Comparison of ENCODE assay signal across 1 cellular context in the genomic region with DNA sequence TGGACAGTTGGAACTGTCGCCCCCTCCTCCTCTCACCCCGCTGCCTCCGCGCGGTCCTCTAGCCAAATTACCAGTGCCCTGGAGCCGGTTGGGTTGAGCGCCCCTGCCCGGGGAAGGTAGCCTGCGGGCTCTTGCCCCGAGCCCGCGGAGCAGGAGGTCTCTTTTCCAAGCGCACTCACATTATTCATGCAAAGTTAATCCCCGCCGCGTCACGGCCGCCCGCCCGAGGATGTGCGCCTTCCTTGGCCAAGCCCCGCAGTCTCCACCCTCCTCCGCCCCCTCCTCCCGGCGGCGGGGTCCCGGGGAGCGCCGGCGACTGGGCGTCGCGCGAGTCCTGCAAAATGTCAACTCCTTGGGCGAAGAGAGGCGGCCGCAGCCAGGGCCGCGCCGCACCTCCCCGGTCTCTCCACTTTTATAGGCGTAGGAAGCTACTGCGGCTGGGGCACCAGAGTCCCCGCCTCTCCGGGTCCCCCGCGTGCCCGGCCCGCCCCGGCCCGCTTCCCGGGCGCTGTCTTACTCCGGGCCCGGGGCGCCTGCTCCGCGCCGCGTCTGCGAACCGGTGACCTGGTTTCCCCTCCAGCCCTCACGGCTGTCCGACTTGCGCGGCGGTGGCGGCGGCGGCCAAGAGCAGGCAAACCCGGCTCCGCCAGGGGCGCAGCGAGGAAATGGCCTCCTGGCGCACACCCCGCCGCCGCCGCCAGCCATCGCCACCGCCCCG.
TF ChIP-seq lines count a peak whose summit lies in the region.

A gene (minus strand): TSS at position 235 of the 718 bp plus-strand sequence.

TF ChIP-seq in K562, 482 proteins besides CTCF, POLR2A, EP300 and RAD21 (continued from another document and continues in another):
- TF ChIP-seq, protein P1, sequence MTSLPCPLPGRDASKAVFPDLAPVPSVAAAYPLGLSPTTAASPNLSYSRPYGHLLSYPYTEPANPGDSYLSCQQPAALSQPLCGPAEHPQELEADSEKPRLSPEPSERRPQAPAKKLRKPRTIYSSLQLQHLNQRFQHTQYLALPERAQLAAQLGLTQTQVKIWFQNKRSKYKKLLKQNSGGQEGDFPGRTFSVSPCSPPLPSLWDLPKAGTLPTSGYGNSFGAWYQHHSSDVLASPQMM (CRISPR knock-in tag; IDR thresholded peaks at IDR 0.05) = no peak
- TF ChIP-seq ZKSCAN3 (CRISPR knock-in tag; IDR thresholded peaks at IDR 0.05) (no peak), PHF20 (IDR thresholded peaks at IDR 0.05; ENCODE audit: partially characterized antibody) (peak; percentile 26), SMAD3 (CRISPR knock-in tag; conservative IDR thresholded peaks at IDR 0.05) (no peak), SMARCA5 (IDR thresholded peaks at IDR 0.05) (no peak), MYC (IDR thresholded peaks at IDR 0.05; ENCODE audit: low read depth, low read length) (no peak), MYC (CRISPR knock-in tag; IDR thresholded peaks at IDR 0.05; ENCODE audit: borderline replicate concordance, low read depth) (no peak), TRIM28 (IDR thresholded peaks at IDR 0.05) (no peak), ERF (CRISPR knock-in tag; IDR thresholded peaks at IDR 0.05) (no peak), NCOA6 (IDR thresholded peaks at IDR 0.05) (no peak), SMARCB1 (IDR thresholded peaks at IDR 0.05; ENCODE audit: insufficient read length, low read depth) (no peak), ILF3 (IDR thresholded peaks at IDR 0.05; ENCODE audit: borderline replicate concordance) (no peak), ZNF589 (CRISPR knock-in tag; IDR thresholded peaks at IDR 0.05; ENCODE audit: low read depth) (0 out of 2 replicates have a peak, but pooled peaks have one; percentile 25), NR1H2 (CRISPR knock-in tag; IDR thresholded peaks at IDR 0.05) (no peak), HMG20A (CRISPR knock-in tag; conservative IDR thresholded peaks at IDR 0.05) (no peak), RAD51 (IDR thresholded peaks at IDR 0.05; ENCODE audit: borderline replicate concordance, low read depth) (no peak), SMAD1 (IDR thresholded peaks at IDR 0.05; ENCODE audit: low read depth, low read length, partially characterized antibody) (no peak), GTF2A2 (tag; IDR thresholded peaks at IDR 0.05) (no peak), STAT5A (IDR thresholded peaks at IDR 0.05; ENCODE audit: borderline replicate concordance, low read length) (no peak), HNRNPUL1 (IDR thresholded peaks at IDR 0.05; ENCODE audit: low read length) (no peak), MTA3 (IDR thresholded peaks at IDR 0.05; ENCODE audit: borderline replicate concordance) (no peak), DACH1 (IDR thresholded peaks at IDR 0.05; ENCODE audit: partially characterized antibody) (no peak), CEBPB (tag; IDR thresholded peaks at IDR 0.05) (no peak), NONO (IDR thresholded peaks at IDR 0.05; ENCODE audit: low read depth in 2 of 2, low read length in 1 of 2) (peak; percentile 60 to 93; a peak in 3 of 4 replicates), CHD2 (IDR thresholded peaks at IDR 0.05; ENCODE audit: low read depth, low read length) (no peak), ZNF184 (CRISPR knock-in tag; IDR thresholded peaks at IDR 0.05) (no peak), ZNF79 (CRISPR knock-in tag; IDR thresholded peaks at IDR 0.05; ENCODE audit: low read depth) (no peak), THRAP3 (IDR thresholded peaks at IDR 0.05; ENCODE audit: borderline replicate concordance) (no peak), LCOR (CRISPR knock-in tag; IDR thresholded peaks at IDR 0.05) (0 out of 2 replicates have a peak, but pooled peaks have one; percentile 51), SRSF1 (IDR thresholded peaks at IDR 0.05; ENCODE audit: low read depth, low read length) (no peak; the same call in 1 of the 2 replicates), TGIF2 (CRISPR knock-in tag; IDR thresholded peaks at IDR 0.05) (0 out of 2 replicates have a peak, but pooled peaks have one; percentile 46), PURB (CRISPR knock-in tag; IDR thresholded peaks at IDR 0.05; ENCODE audit: low read depth) (no peak), ATF7 (IDR thresholded peaks at IDR 0.05) (no peak), KDM2B (CRISPR knock-in tag; IDR thresholded peaks at IDR 0.05) (0 out of 2 replicates have a peak, but pooled peaks have one; percentile 14), CBFB (CRISPR knock-in tag; IDR thresholded peaks at IDR 0.05) (no peak), MCM3 (IDR thresholded peaks at IDR 0.05) (no peak), BRD9 (IDR thresholded peaks at IDR 0.05; ENCODE audit: low read depth, partially characterized antibody) (no peak), TEAD1 (CRISPR knock-in tag; IDR thresholded peaks at IDR 0.05) (0 out of 4 replicates have a peak, but pooled peaks of 1 of the 2 experiments have one; percentile 16), ZNF143 (CRISPR knock-in tag; IDR thresholded peaks at IDR 0.05) (no peak), TBL1XR1 (IDR thresholded peaks at IDR 0.05; ENCODE audit: low read length in 2 of 2) (0 out of 4 replicates have a peak, but pooled peaks of 1 of the 2 experiments have one; percentile 53), ZFP1 (CRISPR knock-in tag; IDR thresholded peaks at IDR 0.05) (no peak), RBM39 (optimal IDR thresholded peaks at IDR 0.05; ENCODE audit: low read depth, low read length) (peak; percentile 49), ARNT (IDR thresholded peaks at IDR 0.05) (no peak), PCBP2 (IDR thresholded peaks at IDR 0.05; ENCODE audit: low read depth, low read length, poor library complexity, severe bottlenecking) (peak; percentile 29), POLR2AphosphoS2 (IDR thresholded peaks at IDR 0.05; ENCODE audit: low read length) (no peak), ZNF217 (CRISPR knock-in tag; IDR thresholded peaks at IDR 0.05) (no peak), JUN (IDR thresholded peaks at IDR 0.05; ENCODE audit: borderline replicate concordance, low read depth, low read length) (no peak), JUN (CRISPR knock-in tag; IDR thresholded peaks at IDR 0.05; ENCODE audit: borderline replicate concordance) (no peak), CHCHD3 (CRISPR knock-in tag; IDR thresholded peaks at IDR 0.05) (no peak), HNRNPK (IDR thresholded peaks at IDR 0.05; ENCODE audit: low read depth, low read length, poor library complexity, severe bottlenecking) (peak; percentile 27), OTX1 (CRISPR knock-in tag; IDR thresholded peaks at IDR 0.05) (no peak), WHSC1 (IDR thresholded peaks at IDR 0.05; ENCODE audit: low read length) (no peak), ZSCAN32 (CRISPR knock-in tag; IDR thresholded peaks at IDR 0.05) (no peak), HMGN3 (IDR thresholded peaks at IDR 0.05; ENCODE audit: borderline replicate concordance, extremely low read depth, insufficient read length, low read depth, low read length) (peak; percentile 5), CREBBP (IDR thresholded peaks at IDR 0.05; ENCODE audit: low read depth, low read length) (no peak), FOXA3 (CRISPR knock-in tag; conservative IDR thresholded peaks at IDR 0.05 in 1 of 2, IDR thresholded peaks at IDR 0.05 in 1 of 2) (0 out of 4 replicates have a peak, but pooled peaks of 1 of the 2 experiments have one; percentile 8), STAT5B (CRISPR knock-in tag; IDR thresholded peaks at IDR 0.05) (no peak), MECOM (CRISPR knock-in tag; IDR thresholded peaks at IDR 0.05) (no peak), HOXB6 (CRISPR knock-in tag; IDR thresholded peaks at IDR 0.05; ENCODE audit: borderline replicate concordance) (no peak), EHMT2 (IDR thresholded peaks at IDR 0.05) (no peak), NRF1 (conservative IDR thresholded peaks at IDR 0.05 in 1 of 2, IDR thresholded peaks at IDR 0.05 in 1 of 2) (peak; percentile 50 to 57), HIVEP1 (CRISPR knock-in tag; IDR thresholded peaks at IDR 0.05) (no peak), HCFC1 (IDR thresholded peaks at IDR 0.05; ENCODE audit: low read depth, low read length) (no peak; the same call in 1 of the 2 replicates)
- TF ChIP-seq, protein P2, sequence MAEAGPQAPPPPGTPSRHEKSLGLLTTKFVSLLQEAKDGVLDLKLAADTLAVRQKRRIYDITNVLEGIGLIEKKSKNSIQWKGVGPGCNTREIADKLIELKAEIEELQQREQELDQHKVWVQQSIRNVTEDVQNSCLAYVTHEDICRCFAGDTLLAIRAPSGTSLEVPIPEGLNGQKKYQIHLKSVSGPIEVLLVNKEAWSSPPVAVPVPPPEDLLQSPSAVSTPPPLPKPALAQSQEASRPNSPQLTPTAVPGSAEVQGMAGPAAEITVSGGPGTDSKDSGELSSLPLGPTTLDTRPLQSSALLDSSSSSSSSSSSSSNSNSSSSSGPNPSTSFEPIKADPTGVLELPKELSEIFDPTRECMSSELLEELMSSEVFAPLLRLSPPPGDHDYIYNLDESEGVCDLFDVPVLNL (CRISPR knock-in tag; IDR thresholded peaks at IDR 0.05; ENCODE audit: low read depth) = no peak
- TF ChIP-seq, protein P3, sequence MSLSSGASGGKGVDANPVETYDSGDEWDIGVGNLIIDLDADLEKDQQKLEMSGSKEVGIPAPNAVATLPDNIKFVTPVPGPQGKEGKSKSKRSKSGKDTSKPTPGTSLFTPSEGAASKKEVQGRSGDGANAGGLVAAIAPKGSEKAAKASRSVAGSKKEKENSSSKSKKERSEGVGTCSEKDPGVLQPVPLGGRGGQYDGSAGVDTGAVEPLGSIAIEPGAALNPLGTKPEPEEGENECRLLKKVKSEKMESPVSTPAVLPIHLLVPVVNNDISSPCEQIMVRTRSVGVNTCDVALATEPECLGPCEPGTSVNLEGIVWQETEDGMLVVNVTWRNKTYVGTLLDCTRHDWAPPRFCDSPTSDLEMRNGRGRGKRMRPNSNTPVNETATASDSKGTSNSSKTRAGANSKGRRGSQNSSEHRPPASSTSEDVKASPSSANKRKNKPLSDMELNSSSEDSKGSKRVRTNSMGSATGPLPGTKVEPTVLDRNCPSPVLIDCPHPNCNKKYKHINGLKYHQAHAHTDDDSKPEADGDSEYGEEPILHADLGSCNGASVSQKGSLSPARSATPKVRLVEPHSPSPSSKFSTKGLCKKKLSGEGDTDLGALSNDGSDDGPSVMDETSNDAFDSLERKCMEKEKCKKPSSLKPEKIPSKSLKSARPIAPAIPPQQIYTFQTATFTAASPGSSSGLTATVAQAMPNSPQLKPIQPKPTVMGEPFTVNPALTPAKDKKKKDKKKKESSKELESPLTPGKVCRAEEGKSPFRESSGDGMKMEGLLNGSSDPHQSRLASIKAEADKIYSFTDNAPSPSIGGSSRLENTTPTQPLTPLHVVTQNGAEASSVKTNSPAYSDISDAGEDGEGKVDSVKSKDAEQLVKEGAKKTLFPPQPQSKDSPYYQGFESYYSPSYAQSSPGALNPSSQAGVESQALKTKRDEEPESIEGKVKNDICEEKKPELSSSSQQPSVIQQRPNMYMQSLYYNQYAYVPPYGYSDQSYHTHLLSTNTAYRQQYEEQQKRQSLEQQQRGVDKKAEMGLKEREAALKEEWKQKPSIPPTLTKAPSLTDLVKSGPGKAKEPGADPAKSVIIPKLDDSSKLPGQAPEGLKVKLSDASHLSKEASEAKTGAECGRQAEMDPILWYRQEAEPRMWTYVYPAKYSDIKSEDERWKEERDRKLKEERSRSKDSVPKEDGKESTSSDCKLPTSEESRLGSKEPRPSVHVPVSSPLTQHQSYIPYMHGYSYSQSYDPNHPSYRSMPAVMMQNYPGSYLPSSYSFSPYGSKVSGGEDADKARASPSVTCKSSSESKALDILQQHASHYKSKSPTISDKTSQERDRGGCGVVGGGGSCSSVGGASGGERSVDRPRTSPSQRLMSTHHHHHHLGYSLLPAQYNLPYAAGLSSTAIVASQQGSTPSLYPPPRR (CRISPR knock-in tag; IDR thresholded peaks at IDR 0.05; ENCODE audit: borderline replicate concordance) = no peak
- TF ChIP-seq, protein P4, sequence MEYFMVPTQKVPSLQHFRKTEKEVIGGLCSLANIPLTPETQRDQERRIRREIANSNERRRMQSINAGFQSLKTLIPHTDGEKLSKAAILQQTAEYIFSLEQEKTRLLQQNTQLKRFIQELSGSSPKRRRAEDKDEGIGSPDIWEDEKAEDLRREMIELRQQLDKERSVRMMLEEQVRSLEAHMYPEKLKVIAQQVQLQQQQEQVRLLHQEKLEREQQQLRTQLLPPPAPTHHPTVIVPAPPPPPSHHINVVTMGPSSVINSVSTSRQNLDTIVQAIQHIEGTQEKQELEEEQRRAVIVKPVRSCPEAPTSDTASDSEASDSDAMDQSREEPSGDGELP (CRISPR knock-in tag; IDR thresholded peaks at IDR 0.05; ENCODE audit: borderline replicate concordance) = no peak; the same call in none of the 2 replicates
- TF ChIP-seq, protein P5, sequence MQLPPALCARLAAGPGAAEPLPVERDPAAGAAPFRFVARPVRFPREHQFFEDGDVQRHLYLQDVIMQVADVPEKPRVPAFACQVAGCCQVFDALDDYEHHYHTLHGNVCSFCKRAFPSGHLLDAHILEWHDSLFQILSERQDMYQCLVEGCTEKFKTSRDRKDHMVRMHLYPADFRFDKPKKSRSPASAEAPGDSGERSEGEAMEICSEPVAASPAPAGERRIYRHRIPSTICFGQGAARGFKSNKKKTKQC (CRISPR knock-in tag; IDR thresholded peaks at IDR 0.05) = peak; percentile 32; the same call in 1 of the 2 replicates
- TF ChIP-seq, protein P6, sequence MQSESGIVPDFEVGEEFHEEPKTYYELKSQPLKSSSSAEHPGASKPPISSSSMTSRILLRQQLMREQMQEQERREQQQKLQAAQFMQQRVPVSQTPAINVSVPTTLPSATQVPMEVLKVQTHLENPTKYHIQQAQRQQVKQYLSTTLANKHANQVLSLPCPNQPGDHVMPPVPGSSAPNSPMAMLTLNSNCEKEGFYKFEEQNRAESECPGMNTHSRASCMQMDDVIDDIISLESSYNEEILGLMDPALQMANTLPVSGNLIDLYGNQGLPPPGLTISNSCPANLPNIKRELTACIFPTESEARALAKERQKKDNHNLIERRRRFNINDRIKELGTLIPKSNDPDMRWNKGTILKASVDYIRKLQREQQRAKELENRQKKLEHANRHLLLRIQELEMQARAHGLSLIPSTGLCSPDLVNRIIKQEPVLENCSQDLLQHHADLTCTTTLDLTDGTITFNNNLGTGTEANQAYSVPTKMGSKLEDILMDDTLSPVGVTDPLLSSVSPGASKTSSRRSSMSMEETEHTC (IDR thresholded peaks at IDR 0.05) = no peak
- TF ChIP-seq, protein P7, sequence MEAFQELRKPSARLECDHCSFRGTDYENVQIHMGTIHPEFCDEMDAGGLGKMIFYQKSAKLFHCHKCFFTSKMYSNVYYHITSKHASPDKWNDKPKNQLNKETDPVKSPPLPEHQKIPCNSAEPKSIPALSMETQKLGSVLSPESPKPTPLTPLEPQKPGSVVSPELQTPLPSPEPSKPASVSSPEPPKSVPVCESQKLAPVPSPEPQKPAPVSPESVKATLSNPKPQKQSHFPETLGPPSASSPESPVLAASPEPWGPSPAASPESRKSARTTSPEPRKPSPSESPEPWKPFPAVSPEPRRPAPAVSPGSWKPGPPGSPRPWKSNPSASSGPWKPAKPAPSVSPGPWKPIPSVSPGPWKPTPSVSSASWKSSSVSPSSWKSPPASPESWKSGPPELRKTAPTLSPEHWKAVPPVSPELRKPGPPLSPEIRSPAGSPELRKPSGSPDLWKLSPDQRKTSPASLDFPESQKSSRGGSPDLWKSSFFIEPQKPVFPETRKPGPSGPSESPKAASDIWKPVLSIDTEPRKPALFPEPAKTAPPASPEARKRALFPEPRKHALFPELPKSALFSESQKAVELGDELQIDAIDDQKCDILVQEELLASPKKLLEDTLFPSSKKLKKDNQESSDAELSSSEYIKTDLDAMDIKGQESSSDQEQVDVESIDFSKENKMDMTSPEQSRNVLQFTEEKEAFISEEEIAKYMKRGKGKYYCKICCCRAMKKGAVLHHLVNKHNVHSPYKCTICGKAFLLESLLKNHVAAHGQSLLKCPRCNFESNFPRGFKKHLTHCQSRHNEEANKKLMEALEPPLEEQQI (IDR thresholded peaks at IDR 0.05) = no peak
